ENCODE assay signal across 13 cellular contexts in genomic region chr10:121112618-121113384, GRCh38.
DNase-seq lines count a peak whose midpoint lies in the region; ATAC-seq, FAIRE-seq and TF ChIP-seq lines count a peak whose summit lies in the region.
"Had no signal": no experiment of that assay in that cellular context is flagged by ENCODE, and none has a peak within 500 bp of the region (broad histone marks: within the 10 kb centered on the region; RNA-seq: fewer than 3 reads in every experiment).

No MANE protein-coding gene starts in this region.

- FAIRE-seq in urothelium cell line (lab: Jason Lieb, UNC) = peak; percentile 58
- FAIRE-seq: A549 had no signal

- no peaks in the 10 kb centered on the region for H3K9me3 ChIP-seq in suprapubic skin
- H3K9me3 ChIP-seq: A549 had no signal

- TF ChIP-seq CTCF in suprapubic skin (IDR thresholded peaks at IDR 0.05) = no peak

- no peaks in the 10 kb centered on the region for H3K27me3 ChIP-seq in suprapubic skin

- ATAC-seq in HG03135 (IDR thresholded peaks at IDR 0.05; ENCODE audit: unreplicated experiment) = no peak
- ATAC-seq: A549; activated CD4-positive, CD25-positive, alpha-beta regulatory T cell treated with anti-CD3 and anti-CD28 coated beads, Interleukin-2, amount 50 U/mL, for 24 hours had no signal

- TF ChIP-seq POLR2A in suprapubic skin (IDR thresholded peaks at IDR 0.05) = no peak

- DNase-seq in NOMO-1 treated with DMSO at 0.1 percent for 48 hours (lab: John Stamatoyannopoulos, UW; ENCODE audit: unreplicated experiment) = peak; percentile 15
- no peak for DNase-seq in NOMO-1 treated with dmso at 0.1 percent for 144 hours (lab: John Stamatoyannopoulos, UW; ENCODE audit: unreplicated experiment)
- peak; percentile 84 for DNase-seq in NCI-H748 (lab: John Stamatoyannopoulos, UW; ENCODE audit: unreplicated experiment)
- peak; percentile 64 for DNase-seq in iPS-NIHi7 (ENCODE audit: extremely low spot score)
- DNase-seq in urothelium cell line (ENCODE audit: low spot score) = peak; percentile 14
- no peak for DNase-seq in stimulated activated naive CD4-positive, alpha-beta T cell treated with Interleukin-2 at 50 U/mL for 16 hours (lab: John Stamatoyannopoulos, UW)
- DNase-seq in suprapubic skin (ENCODE audit: low spot score in 2 of 2) = no peak
- DNase-seq: dermis blood vessel endothelial cell, naive B cell, NCI-H526 treated with DMSO at 0.1 percent for 48 hours had no signal

- TF ChIP-seq EP300 in suprapubic skin (IDR thresholded peaks at IDR 0.05) = no peak

- no peaks in the 10 kb centered on the region for H3K36me3 ChIP-seq in suprapubic skin

- 81% methylated on average over 10 of the region's 10 CpGs for WGBS in suprapubic skin

- H3K4me3 ChIP-seq in suprapubic skin = no peak overlapping the region
- H3K4me3 ChIP-seq: A549 had no signal

- H3K4me1 ChIP-seq in suprapubic skin = peaks cover 6% of the 10 kb centered on the region
- H3K4me1 ChIP-seq: A549 had no signal

- H3K27ac ChIP-seq in suprapubic skin = no peak overlapping the region
- H3K27ac ChIP-seq: A549 had no signal

Comparison
In these comparisons a context has a peak if more than half of its experiments do, and no peak if none do; other contexts are left out.
1. DNase-seq: peak in NOMO-1 treated with DMSO at 0.1 percent for 48 hours (single experiment), NCI-H748 (single experiment), iPS-NIHi7 (single experiment) and urothelium cell line (single experiment); none in NOMO-1 treated with dmso at 0.1 percent for 144 hours (single experiment), stimulated activated naive CD4-positive, alpha-beta T cell treated with Interleukin-2 at 50 U/mL for 16 hours (single experiment) and suprapubic skin (0 of 2).